ENCODE assay signal across 21 cellular contexts in the genomic region with DNA sequence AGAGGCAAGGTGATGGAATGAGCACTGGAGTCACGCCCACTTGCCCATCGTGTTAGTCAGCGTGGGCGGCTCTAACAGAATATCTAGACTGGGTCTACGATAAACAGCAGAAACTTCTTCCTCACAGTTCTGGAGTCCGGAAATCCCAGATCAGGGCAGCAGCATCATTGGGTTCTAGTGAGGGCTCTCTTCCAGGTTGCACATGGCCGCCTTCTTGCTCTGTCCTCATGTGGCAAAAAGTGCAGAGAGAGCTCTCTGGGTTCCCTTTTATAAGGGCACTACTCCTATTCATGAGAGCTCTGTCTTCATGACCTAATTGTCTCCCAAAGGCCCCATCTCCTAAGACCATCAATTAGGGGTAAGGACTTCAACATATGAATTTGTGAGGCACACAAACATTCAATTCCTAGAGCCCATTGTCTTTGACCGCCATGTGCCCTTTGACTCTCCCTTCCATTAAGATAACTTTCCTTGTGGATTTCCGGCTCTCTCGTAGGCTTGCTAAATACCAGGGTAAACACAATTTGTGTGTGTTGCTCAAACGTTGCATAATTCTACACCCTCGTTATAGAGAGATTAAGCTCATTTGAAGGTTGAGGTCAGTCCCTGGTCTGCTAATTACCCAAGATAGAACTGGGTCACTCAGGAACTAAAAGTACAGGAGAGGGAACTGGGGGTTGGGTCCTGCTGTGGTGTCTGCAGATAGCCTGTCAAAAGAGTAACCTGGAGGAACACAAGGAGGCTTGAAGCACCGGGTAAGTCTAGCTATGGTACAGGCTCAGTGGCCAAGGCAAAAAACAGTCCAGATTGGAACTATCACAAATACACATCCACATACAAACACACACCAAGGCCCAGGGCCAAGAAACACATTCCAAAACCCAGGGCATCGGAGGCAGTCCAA. TPM values are rescaled to one million over a fixed set of nuclear protein-coding genes. Genes with fewer than 3 reads are reported as not detected.
DNase-seq lines count a peak whose midpoint lies in the region; FAIRE-seq and TF ChIP-seq lines count a peak whose summit lies in the region.
"Had no signal": no experiment of that assay in that cellular context is flagged by ENCODE, and none has a peak within 500 bp of the region (broad histone marks: within the 10 kb centered on the region; RNA-seq: fewer than 3 reads in every experiment).

No MANE protein-coding gene starts in this region.

- H3K9me3 ChIP-seq in MG63 (no peaks in the 10 kb centered on the region), HAP-1 (no peaks in the 10 kb centered on the region)
- H3K9me3 ChIP-seq: body of pancreas, tibial artery had no signal

- in situ Hi-C loops in HAP-1 (cut with MboI; ENCODE audit: low sequenced_read_pairs): no loop called here

- no peaks in the 10 kb centered on the region for H3K27me3 ChIP-seq in MG63
- no peaks in the 10 kb centered on the region; the same call in 1 of the 2 replicates for H3K27me3 ChIP-seq in HAP-1 (ENCODE audit: low read depth)
- H3K27me3 ChIP-seq: body of pancreas had no signal

- peak; percentile 41 for DNase-seq in MG63
- DNase-seq in NOMO-1 (lab: John Stamatoyannopoulos, UW; ENCODE audit: unreplicated experiment in 2 of 2): peak; percentile 61 to 80
- DNase-seq in epithelial cell of esophagus (ENCODE audit: low read depth): peak; percentile 26
- DNase-seq in retinal pigment epithelial cell (ENCODE audit: low read depth): peak; percentile 79
- DNase-seq in activated effector memory CD4-positive, alpha-beta T cell treated with Interleukin-2 at 50 U/mL for 16 hours: no peak
- DNase-seq in D721Med (ENCODE audit: insufficient read length, low spot score): no peak
- no peak for DNase-seq in HAP-1 (ENCODE audit: low spot score in 2 of 2)
- DNase-seq: activated CD4-positive, CD25-positive, alpha-beta regulatory T cell treated with anti-CD3 and anti-CD28 coated beads, Interleukin-2, amount 50 U/mL, for 72 hours; activated T-cell treated with anti-CD3 and anti-CD28 coated beads, Interleukin-2, amount 50 U/mL, for 4 hours; body of pancreas; CD8-positive, alpha-beta memory T cell; DMS79; glutamatergic neuron; GM23248; KBM-7; left cardiac atrium; NCI-H526 treated with DMSO at 0.1 percent for 48 hours; stimulated activated CD4-positive, alpha-beta T cell treated with anti-CD3 and anti-CD28 coated beads, Interleukin-2, amount 100 ng/mL, for 24 hours; stimulated activated naive CD4-positive, alpha-beta T cell treated with Interleukin-2 at 50 U/mL for 16 hours; tibial artery had no signal

- no peak overlapping the region for H3K4me3 ChIP-seq in MG63
- H3K4me3 ChIP-seq in epithelial cell of esophagus (ENCODE audit: low read length): no peak overlapping the region
- no peak overlapping the region for H3K4me3 ChIP-seq in retinal pigment epithelial cell (ENCODE audit: low read length)
- no peak overlapping the region for H3K4me3 ChIP-seq in HAP-1
- H3K4me3 ChIP-seq: body of pancreas, GM23248, SK-N-MC, tibial artery had no signal

- H3K36me3 ChIP-seq in MG63 (no peaks in the 10 kb centered on the region), HAP-1 (replicated peaks) (no peaks in the 10 kb centered on the region)
- H3K36me3 ChIP-seq: tibial artery had no signal

- H3K4me1 ChIP-seq in HAP-1: no peaks in the 10 kb centered on the region
- H3K4me1 ChIP-seq: body of pancreas, tibial artery had no signal

- no peak for FAIRE-seq in D721Med (lab: Jason Lieb, UNC)

- no peak for TF ChIP-seq CTCF in epithelial cell of esophagus (IDR thresholded peaks at IDR 0.05; ENCODE audit: insufficient read depth, low read depth, low read length, missing control alignments)
- no peak for TF ChIP-seq CTCF in retinal pigment epithelial cell (conservative IDR thresholded peaks at IDR 0.05; ENCODE audit: low read depth, low read length)
- no peak for TF ChIP-seq CTCF in D721Med (IDR thresholded peaks at IDR 0.05; ENCODE audit: insufficient read depth, missing control alignments)

RNA-seq across cellular contexts. Expression of gene USP6NL, which starts 28.7 kb away (rescaled TPM):
- 4.0 and 7.0 TPM in 2 replicates for total RNA-seq in MG63 (2014; rRNA removed; shearing (Covaris generic); ENCODE audit: low replicate concordance)

Comparison
In these comparisons a context has a peak if more than half of its experiments do, and no peak if none do; other contexts are left out.
1. DNase-seq: peak in MG63 (single experiment), NOMO-1 (2 of 2), epithelial cell of esophagus (single experiment) and retinal pigment epithelial cell (single experiment); none in activated effector memory CD4-positive, alpha-beta T cell treated with Interleukin-2 at 50 U/mL for 16 hours (single experiment), D721Med (single experiment) and HAP-1 (0 of 2).